12 cellular contexts compared by ENCODE assay signal in the genomic region with DNA sequence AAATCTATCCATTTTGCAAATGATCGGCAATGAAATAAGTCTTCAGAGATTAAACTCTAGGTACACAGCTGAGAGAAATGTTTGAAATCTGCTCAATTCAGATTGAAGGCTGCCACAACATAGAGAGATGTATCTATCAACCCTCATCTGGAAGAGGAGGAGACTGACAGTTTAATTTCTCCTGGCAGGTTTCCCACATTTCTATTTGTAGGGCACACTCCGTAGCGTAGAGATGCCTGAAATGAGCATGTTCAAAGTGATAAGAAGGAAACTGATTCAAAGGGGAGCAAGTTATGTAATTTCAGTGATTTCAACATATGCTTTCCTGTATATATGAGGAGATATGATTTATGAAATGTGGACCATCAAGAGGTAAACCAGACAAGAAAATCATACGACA. TPM values are rescaled to one million over a fixed set of nuclear protein-coding genes. Genes with fewer than 3 reads are reported as not detected.
A peak's percentile ranks its signal among the peaks of the same experiment; 100 is the strongest.
DNase-seq lines count a peak whose midpoint lies in the region; ATAC-seq and TF ChIP-seq lines count a peak whose summit lies in the region.
"Had no signal": no experiment of that assay in that cellular context is flagged by ENCODE, and none has a peak within 500 bp of the region (broad histone marks: within the 10 kb centered on the region; RNA-seq: fewer than 3 reads in every experiment).

No MANE protein-coding gene starts in this region.

- H3K4me3 ChIP-seq in breast epithelium: peak overlapping the region in 1 of 3 donors; percentile 23
- no peak overlapping the region for H3K4me3 ChIP-seq in mammary epithelial cell (replicated peaks in 1 of 3; ENCODE audit: insufficient read depth in 1 of 3, low read depth in 2 of 3, low read length in 3 of 3)
- no peak overlapping the region for H3K4me3 ChIP-seq in adrenal gland
- H3K4me3 ChIP-seq: upper lobe of right lung had no signal

- 85% methylated on average over 4 of the region's 4 CpGs for WGBS in mammary epithelial cell (ENCODE audit: low coverage, missing lambda C conversion rate)
- WGBS in adrenal gland, 4 donors: 50 to 74% (median 64%) methylated on average over 3 to 4 of the region's 4 CpGs

- H3K27me3 ChIP-seq in breast epithelium (no peaks in the 10 kb centered on the region), mammary epithelial cell (ENCODE audit: insufficient read depth, low read length) (no peaks in the 10 kb centered on the region), adrenal gland (no peaks in the 10 kb centered on the region)
- H3K27me3 ChIP-seq: upper lobe of right lung had no signal

- no peak for DNase-seq in breast epithelium (ENCODE audit: low spot score in 2 of 2)
- DNase-seq in mammary epithelial cell: no peak
- DNase-seq in NCI-H2029 (lab: John Stamatoyannopoulos, UW): peak; percentile 37
- DNase-seq in stimulated activated effector memory CD8-positive, alpha-beta T cell treated with anti-CD3 and anti-CD28 coated beads, Interleukin-12 subunit alpha, Interleukin-12 subunit beta, amount 100 ng/mL, for 72 hours (ENCODE audit: low spot score in 2 of 2): no peak
- DNase-seq in adrenal gland: no peak
- DNase-seq in activated CD8-positive, alpha-beta memory T cell treated with anti-CD3 and anti-CD28 coated beads for 24 hours: no peak
- DNase-seq in kidney glomerular epithelial cell (lab: John Stamatoyannopoulos, UW): no peak
- DNase-seq: activated CD8-positive, alpha-beta T cell treated with anti-CD3 and anti-CD28 coated beads, Interleukin-2, amount 10 ng/mL, durations not matched to agents 7 days and 5 days; activated effector memory CD4-positive, alpha-beta T cell treated with Interleukin-2 at 50 U/mL for 16 hours; effector CD8-positive, alpha-beta T cell; upper lobe of right lung had no signal

- H3K4me1 Mint-ChIP-seq in stimulated activated effector memory CD8-positive, alpha-beta T cell treated with anti-CD3 and anti-CD28 coated beads, Interleukin-12 subunit alpha, Interleukin-12 subunit beta, amount 100 ng/mL, for 72 hours: peaks cover 41% of the 10 kb centered on the region

- no peak overlapping the region for H2AFZ ChIP-seq in mammary epithelial cell (ENCODE audit: low read depth, low read length)

- TF ChIP-seq CTCF in breast epithelium (IDR thresholded peaks at IDR 0.05) (no peak), mammary epithelial cell (conservative IDR thresholded peaks at IDR 0.05 in 1 of 2, IDR thresholded peaks at IDR 0.05 in 1 of 2; ENCODE audit: extremely low read depth in 1 of 2, insufficient read depth in 1 of 2, low read depth in 1 of 2, low read length in 2 of 2) (no peak), VCaP (conservative IDR thresholded peaks at IDR 0.05) (no peak), adrenal gland (IDR thresholded peaks at IDR 0.05) (no peak)

- TF ChIP-seq POLR2A in breast epithelium (IDR thresholded peaks at IDR 0.05): no peak
- TF ChIP-seq POLR2A in adrenal gland (IDR thresholded peaks at IDR 0.05): no peak

- no TSS peak for BruUV-seq in mammary epithelial cell (replicated peaks; lab: Mats Ljungman, UMichigan)

- CTCF ChIA-PET in mammary epithelial cell (lab: Charles Lee; ENCODE audit: low non-redundant PET): no interaction called here

- no peak overlapping the region for H3K4me2 ChIP-seq in mammary epithelial cell (ENCODE audit: insufficient read depth, low read depth, low read length)

- H3K9ac ChIP-seq in mammary epithelial cell (ENCODE audit: insufficient read depth, low read length): no peak overlapping the region

- H3K9me3 Mint-ChIP-seq in stimulated activated effector memory CD8-positive, alpha-beta T cell treated with anti-CD3 and anti-CD28 coated beads, Interleukin-12 subunit alpha, Interleukin-12 subunit beta, amount 100 ng/mL, for 72 hours: peaks cover 8% of the 10 kb centered on the region

- no peaks in the 10 kb centered on the region for H3K4me1 ChIP-seq in breast epithelium
- H3K4me1 ChIP-seq in mammary epithelial cell (ENCODE audit: insufficient read depth, low read length): no peaks in the 10 kb centered on the region
- no peaks in the 10 kb centered on the region for H3K4me1 ChIP-seq in adrenal gland (replicated peaks in 1 of 2)

- H3K36me3 ChIP-seq in breast epithelium (no peaks in the 10 kb centered on the region), mammary epithelial cell (ENCODE audit: insufficient read depth, low read length) (no peaks in the 10 kb centered on the region), adrenal gland (replicated peaks in 1 of 2) (no peaks in the 10 kb centered on the region)
- H3K36me3 ChIP-seq: upper lobe of right lung had no signal

- peak overlapping the region; percentile 16 for H3K4me3 Mint-ChIP-seq in stimulated activated effector memory CD8-positive, alpha-beta T cell treated with anti-CD3 and anti-CD28 coated beads, Interleukin-12 subunit alpha, Interleukin-12 subunit beta, amount 100 ng/mL, for 72 hours
- H3K4me3 Mint-ChIP-seq: activated CD8-positive, alpha-beta T cell treated with anti-CD3 and anti-CD28 coated beads, Interleukin-2, amount 10 ng/mL, durations not matched to agents 7 days and 5 days had no signal

- H3K27ac ChIP-seq in breast epithelium: peak overlapping the region; percentile 31 to 34
- no peak overlapping the region for H3K27ac ChIP-seq in mammary epithelial cell (ENCODE audit: insufficient read depth, low read depth, low read length)
- H3K27ac ChIP-seq in VCaP: peak overlapping the region; percentile 97
- H3K27ac ChIP-seq in adrenal gland: no peak overlapping the region
- H3K27ac ChIP-seq: upper lobe of right lung had no signal

- H4K20me1 ChIP-seq in mammary epithelial cell (ENCODE audit: insufficient read depth, low read length): no peaks in the 10 kb centered on the region

- H3K9me3 ChIP-seq in breast epithelium (no peaks in the 10 kb centered on the region), mammary epithelial cell (replicated peaks; ENCODE audit: insufficient read depth, low read length) (no peaks in the 10 kb centered on the region), adrenal gland (replicated peaks in 1 of 3) (no peaks in the 10 kb centered on the region)
- H3K9me3 ChIP-seq: upper lobe of right lung had no signal

- intact Hi-C loops in breast epithelium (cut with DNase I; ENCODE audit: low total_unique reads): no loop called here
- intact Hi-C loops in mammary epithelial cell (cut with micrococcal nuclease): no loop called here
- intact Hi-C loops in adrenal gland (cut with DNase I): no loop called here

- H3K36me3 Mint-ChIP-seq in stimulated activated effector memory CD8-positive, alpha-beta T cell treated with anti-CD3 and anti-CD28 coated beads, Interleukin-12 subunit alpha, Interleukin-12 subunit beta, amount 100 ng/mL, for 72 hours: peaks cover 7% of the 10 kb centered on the region

- dilution Hi-C loops in mammary epithelial cell (cut with HindIII; ENCODE audit: low sequenced_read_pairs): no loop called here

- in situ Hi-C loops in mammary epithelial cell (cut with MboI; ENCODE audit: low sequenced_read_pairs in 2 of 2): no loop called here

- H3K27ac Mint-ChIP-seq in stimulated activated effector memory CD8-positive, alpha-beta T cell treated with anti-CD3 and anti-CD28 coated beads, Interleukin-12 subunit alpha, Interleukin-12 subunit beta, amount 100 ng/mL, for 72 hours: peak overlapping the region; percentile 33
- H3K27ac Mint-ChIP-seq: activated CD8-positive, alpha-beta T cell treated with anti-CD3 and anti-CD28 coated beads, Interleukin-2, amount 10 ng/mL, durations not matched to agents 7 days and 5 days had no signal

- ATAC-seq in stimulated activated effector memory CD8-positive, alpha-beta T cell treated with anti-CD3 and anti-CD28 coated beads, Interleukin-12 subunit alpha, Interleukin-12 subunit beta, amount 100 ng/mL, for 72 hours: no peak
- ATAC-seq: upper lobe of right lung had no signal

- no peaks in the 10 kb centered on the region for H3K79me2 ChIP-seq in mammary epithelial cell (ENCODE audit: insufficient read depth, low read length)

RNA-seq across cellular contexts. Expression of a gene that starts 44.1 kb away (rescaled TPM):
- 10 to 100 TPM; 11.7 to 44.2 (median 34.7) TPM for total RNA-seq in breast epithelium
- 10 to 100 TPM; 35.8 to 70.3 TPM for total RNA-seq in mammary epithelial cell
- 3.2 TPM for polyA plus RNA-seq in mammary epithelial cell
- polyA minus RNA-seq in mammary epithelial cell: 8.3 TPM
- 10 to 100 TPM in 6 of 8 donors, 1 to 10 TPM in 2; 5.3 to 30.6 (median 19.9) TPM for total RNA-seq in adrenal gland
- 1 to 10 TPM; 3.8 to 7.2 (median 5.8) TPM for polyA plus RNA-seq in adrenal gland

Comparison
In these comparisons a context has a peak if more than half of its experiments do, and no peak if none do; other contexts are left out.
1. H3K27ac ChIP-seq: peak in breast epithelium (2 of 2) and VCaP (single experiment); none in mammary epithelial cell (single experiment) and adrenal gland (0 of 5).